In the genomic region with DNA sequence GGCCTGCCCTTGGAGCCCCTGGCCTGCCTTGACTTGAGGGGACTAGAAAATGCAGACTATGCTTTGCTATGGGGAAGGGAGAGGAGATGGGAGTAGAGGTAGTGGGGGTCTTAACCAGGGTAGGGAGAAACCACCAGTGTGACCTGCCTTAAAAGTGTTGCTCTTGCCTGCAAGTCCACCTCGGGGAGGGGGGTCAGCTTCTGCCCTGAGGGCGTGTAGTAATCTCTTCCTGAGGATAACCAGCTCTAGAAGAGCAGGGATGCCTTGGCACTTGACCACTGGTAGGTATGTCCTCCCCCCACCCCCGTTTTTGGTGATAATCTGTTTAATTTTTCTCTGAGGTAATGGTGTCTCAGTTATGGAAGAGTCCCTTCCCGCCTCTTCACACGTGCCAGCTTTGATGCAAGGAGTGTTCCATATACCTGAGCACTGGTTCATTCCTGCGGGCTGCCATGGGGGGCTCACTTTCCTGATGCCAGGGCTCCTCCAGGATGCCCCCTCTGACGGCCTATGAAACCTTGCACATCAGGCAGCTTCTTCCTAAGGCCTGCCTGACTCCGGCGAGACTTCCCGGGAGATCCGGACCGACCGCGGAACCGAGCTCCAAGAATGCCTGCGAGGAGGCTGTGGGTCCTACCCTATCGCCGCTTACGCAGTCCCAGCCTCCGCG, we compare ENCODE assay signal across 9 cellular contexts. TPM values are rescaled to one million over a fixed set of nuclear protein-coding genes. Genes with fewer than 3 reads are reported as not detected.
A peak's percentile ranks its signal among the peaks of the same experiment; 100 is the strongest.
DNase-seq lines count a peak whose midpoint lies in the region; TF ChIP-seq lines count a peak whose summit lies in the region.
"Had no signal": no experiment of that assay in that cellular context is flagged by ENCODE, and none has a peak within 500 bp of the region (broad histone marks: within the 10 kb centered on the region; RNA-seq: fewer than 3 reads in every experiment).

No MANE protein-coding gene starts in this region.

- in situ Hi-C loops in GM13977 (cut with MboI; ENCODE audit: low pct_unique_long_range_greater_than_20kb, low sequenced_read_pairs, unreplicated experiment): no loop called here

- peak overlapping the region; percentile 53 for H2AFZ ChIP-seq in neuron (ENCODE audit: low read depth, low read length)

- peak overlapping the region; percentile 88 for H3K4me3 ChIP-seq in DOHH2 (ENCODE audit: low read length)
- peak overlapping the region; percentile 65 to 97 (median 88) for H3K4me3 ChIP-seq in dorsolateral prefrontal cortex
- H3K4me3 ChIP-seq in neuron (ENCODE audit: low read length): peak overlapping the region; percentile 65

- intact Hi-C loops in dorsolateral prefrontal cortex (cut with DNase I): loop anchor here in 1 of 2 donors (5.0 kb wide), 1 partner anchor 458 kb away; no protein-coding TSS in a partner anchor

- peaks cover 35% of the 10 kb centered on the region for H3K79me2 ChIP-seq in DOHH2 (ENCODE audit: control insufficient read depth, low read length)

- H3K4me2 ChIP-seq in DOHH2 (ENCODE audit: low read length): peak overlapping the region; percentile 96

- H3K9me3 ChIP-seq in DOHH2 (ENCODE audit: control insufficient read depth, insufficient read depth, low read length) (no peaks in the 10 kb centered on the region), neuron (ENCODE audit: low read length) (no peaks in the 10 kb centered on the region)

- H3K27me3 ChIP-seq in DOHH2 (ENCODE audit: control insufficient read depth, low read length) (no peaks in the 10 kb centered on the region), dorsolateral prefrontal cortex (no peaks in the 10 kb centered on the region), neuron (ENCODE audit: insufficient read depth, low read length) (no peaks in the 10 kb centered on the region)

- H3K4me1 ChIP-seq in DOHH2 (ENCODE audit: control insufficient read depth, low read length) (peaks cover 29% of the 10 kb centered on the region), neuron (ENCODE audit: insufficient read depth, low read length) (peaks cover 19% of the 10 kb centered on the region)

- H3K36me3 ChIP-seq in DOHH2 (ENCODE audit: control insufficient read depth, low read length) (peaks cover 45% of the 10 kb centered on the region), neuron (ENCODE audit: insufficient read depth, low read length) (peaks cover 15% of the 10 kb centered on the region)

- H4K20me1 ChIP-seq in DOHH2 (ENCODE audit: control insufficient read depth, insufficient read depth, low read depth, low read length): no peaks in the 10 kb centered on the region

- TF ChIP-seq CTCF in DOHH2 (IDR thresholded peaks at IDR 0.05; ENCODE audit: low read depth, low read length, poor library complexity, severe bottlenecking) (no peak), dorsolateral prefrontal cortex (IDR thresholded peaks at IDR 0.05 in 54 of 56, conservative IDR thresholded peaks at IDR 0.05 in 2 of 56; ENCODE audit: low read depth in 1 of 56, partially characterized antibody in 56 of 56) (no peak), GM13977 (IDR thresholded peaks at IDR 0.05; ENCODE audit: extremely low read depth, insufficient read depth, missing control alignments) (no peak)

- DNase-seq in NCI-H2171 (lab: John Stamatoyannopoulos, UW): peak; percentile 34
- DNase-seq in dorsolateral prefrontal cortex: peak in 3 of 10 donors; percentile 44 to 93 (median 88)
- DNase-seq in SIG-M5 treated with dmso at 0.1 percent for 504 hours (lab: John Stamatoyannopoulos, UW; ENCODE audit: unreplicated experiment): no peak
- DNase-seq in GM13977 (ENCODE audit: low spot score): no peak
- no peak for DNase-seq in activated CD4-positive, alpha-beta T cell treated with anti-CD3 and anti-CD28 coated beads for 4 hours
- DNase-seq in DMS153 (lab: John Stamatoyannopoulos, UW): no peak

- peaks cover 16% of the 10 kb centered on the region for H3F3A ChIP-seq in DOHH2 (ENCODE audit: control insufficient read depth, insufficient read depth)

- peak overlapping the region; percentile 37 for H3K27ac ChIP-seq in DOHH2 (ENCODE audit: low read depth, low read length)
- peak overlapping the region; percentile 89 to 99 (median 96) for H3K27ac ChIP-seq in dorsolateral prefrontal cortex

- H3K9me2 ChIP-seq in DOHH2 (replicated peaks; ENCODE audit: control insufficient read depth, low read length): no peaks in the 10 kb centered on the region

RNA-seq across cellular contexts. Expression of gene P4HTM, which starts 0.8 kb away (rescaled TPM):
- 100 to 1,000 TPM in 117 of 120 experiments, 10 to 100 TPM in 3; 91.4 to 175 (median 129) TPM for total RNA-seq in dorsolateral prefrontal cortex
- total RNA-seq: SK-MEL-5 had no signal

RNA-seq across cellular contexts. Expression of gene WDR6, which starts 17.9 kb away (rescaled TPM):
- 100 to 1,000 TPM in 89 of 120 experiments, 10 to 100 TPM in 31; 60.3 to 190 (median 117) TPM for total RNA-seq in dorsolateral prefrontal cortex

RNA-seq across cellular contexts. Expression of gene DALRD3, which starts 29.1 kb away (rescaled TPM):
- total RNA-seq in dorsolateral prefrontal cortex: 10 to 100 TPM; 12.8 to 34.8 (median 24.4) TPM

RNA-seq across cellular contexts. Expression of gene NDUFAF3, which starts 32.7 kb away (rescaled TPM):
- 100 to 1,000 TPM in 8 of 120 experiments, 10 to 100 TPM in 112; 57.3 to 129 (median 81.1) TPM for total RNA-seq in dorsolateral prefrontal cortex

RNA-seq across cellular contexts. Expression of gene IMPDH2, which starts 39.9 kb away (rescaled TPM):
- total RNA-seq in dorsolateral prefrontal cortex: 10 to 100 TPM; 36.9 to 82.7 (median 56.0) TPM
